In genomic region chr4:148021706-148022105, GRCh38 we compare ENCODE assay signal across 29 cellular contexts.
DNase-seq lines count a peak whose midpoint lies in the region; ATAC-seq, FAIRE-seq and TF ChIP-seq lines count a peak whose summit lies in the region.
"Had no signal": no experiment of that assay in that cellular context is flagged by ENCODE, and none has a peak within 500 bp of the region (broad histone marks: within the 10 kb centered on the region; RNA-seq: fewer than 3 reads in every experiment).

No MANE protein-coding gene starts in this region.

- peaks cover 0 to 4% (median 2%) of the 10 kb centered on the region in 4 donors for H3K4me1 ChIP-seq in liver (ENCODE audit: control insufficient read depth in 4 of 4, insufficient read depth in 4 of 4, low read length in 3 of 4)
- no peaks in the 10 kb centered on the region for H3K4me1 ChIP-seq in HepG2 (ENCODE audit: insufficient read depth, low read length)
- H3K4me1 ChIP-seq: colonic mucosa had no signal

- no peak overlapping the region for H3K4me2 ChIP-seq in HepG2 (ENCODE audit: low read depth, low read length)
- H3K4me2 ChIP-seq: KMS-11, smooth muscle cell had no signal

- no peak overlapping the region for H2AFZ ChIP-seq in HepG2 (ENCODE audit: low read length)
- H2AFZ ChIP-seq: GM23248 had no signal

- DNase-seq in HepG2 (ENCODE audit: low spot score), result no peak
- peak; percentile 66 for DNase-seq in OCI-M1 (lab: John Stamatoyannopoulos, UW)
- peak; percentile 49 for DNase-seq in fibroblast of the aortic adventitia (ENCODE audit: low read depth)
- no peak for DNase-seq in 8988T
- DNase-seq in activated T-helper 1 cell treated with anti-CD3 and anti-CD28 coated beads, Interleukin-12 subunit alpha, Interleukin-12 subunit beta, Interleukin-2, Interleukin-4 antibody, amounts not matched to agents 30 ng/mL and 10 ng/mL and 1 ng/mL, durations not matched to agents 14 hours and 24 hours and 36 hours (ENCODE audit: low spot score), result no peak
- no peak for DNase-seq in brain microvascular endothelial cell
- DNase-seq: activated CD4-positive, alpha-beta T cell treated with anti-CD3 and anti-CD28 coated beads for 4 hours; activated naive CD4-positive, alpha-beta T cell; activated T-cell treated with anti-CD3 and anti-CD28 coated beads, Interleukin-2, amount 50 U/mL, for 24 hours; body of pancreas; colonic mucosa; GDM1; GM23248; head of caudate nucleus; left colon; MV-4-11; NCI-H146; NCI-H2171; NCI-H524 treated with DMSO at 0.1 percent for 48 hours; ovary; stimulated activated CD4-positive, alpha-beta T cell treated with anti-CD3 and anti-CD28 coated beads, Interleukin-2, amount 100 ng/mL, for 24 hours; T-helper 2 cell had no signal

- TF ChIP-seq EP300 in HepG2 (IDR thresholded peaks at IDR 0.05; ENCODE audit: low read depth in 2 of 2, low read length in 2 of 2) (no peak), HepG2 (CRISPR knock-in tag; IDR thresholded peaks at IDR 0.05; ENCODE audit: borderline replicate concordance) (no peak)

- in situ Hi-C loops in HepG2 (cut with HindIII; ENCODE audit: extremely low pct_ligation_motif_present, low pct_unique_long_range_greater_than_20kb) (no loop called here), brain microvascular endothelial cell (cut with HindIII; ENCODE audit: low pct_ligation_motif_present, low sequenced_read_pairs) (no loop called here)

- FAIRE-seq in HepG2 (lab: Jason Lieb, UNC), result no peak

- intact Hi-C loops in HepG2 (cut with micrococcal nuclease; ENCODE audit: unreplicated experiment), result no loop called here
- intact Hi-C loops in activated T-helper 1 cell treated with anti-CD3 and anti-CD28 coated beads, Interleukin-12 subunit alpha, Interleukin-12 subunit beta, Interleukin-2, Interleukin-4 antibody, amounts not matched to agents 30 ng/mL and 10 ng/mL and 1 ng/mL, durations not matched to agents 14 hours and 24 hours and 36 hours (cut with micrococcal nuclease), result no loop called here

- H3K27me3 ChIP-seq in liver (ENCODE audit: control insufficient read depth in 4 of 4, insufficient read depth in 4 of 4, low read length in 3 of 4) (no peaks in the 10 kb centered on the region), HepG2 (ENCODE audit: control insufficient read depth in 1 of 2, insufficient read depth in 2 of 2, low read length in 2 of 2) (no peaks in the 10 kb centered on the region; a peak in 1 of 5 replicates), brain microvascular endothelial cell (replicated peaks) (no peaks in the 10 kb centered on the region)
- H3K27me3 ChIP-seq: body of pancreas, colonic mucosa, ovary had no signal

- WGBS in liver, result 86% methylated on average over 2 of the region's 2 CpGs
- WGBS in HepG2 (ENCODE audit: low lambda C conversion rate), result 34% methylated on average over 2 of the region's 2 CpGs

- ATAC-seq in HepG2 (no peak), HG02981 (IDR thresholded peaks at IDR 0.05; ENCODE audit: unreplicated experiment) (no peak)
- ATAC-seq: body of pancreas; left colon; naive thymus-derived CD8-positive, alpha-beta T cell had no signal

- CTCF ChIA-PET in HepG2 (lab: Yijun Ruan, JAX; ENCODE audit: low intra/inter-chr PET ratio, low total read pairs), result no interaction called here

- no peak overlapping the region for H3K27ac Mint-ChIP-seq in activated T-helper 1 cell treated with anti-CD3 and anti-CD28 coated beads, Interleukin-12 subunit alpha, Interleukin-12 subunit beta, Interleukin-2, Interleukin-4 antibody, amounts not matched to agents 30 ng/mL and 10 ng/mL and 1 ng/mL, durations not matched to agents 14 hours and 24 hours and 36 hours
- H3K27ac Mint-ChIP-seq: activated T-cell treated with anti-CD3 and anti-CD28 coated beads, Interleukin-2, amount 50 U/mL, for 24 hours; CD14-positive monocyte had no signal

- H3K36me3 Mint-ChIP-seq in activated T-helper 1 cell treated with anti-CD3 and anti-CD28 coated beads, Interleukin-12 subunit alpha, Interleukin-12 subunit beta, Interleukin-2, Interleukin-4 antibody, amounts not matched to agents 30 ng/mL and 10 ng/mL and 1 ng/mL, durations not matched to agents 14 hours and 24 hours and 36 hours (ENCODE audit: low read depth), result no peaks in the 10 kb centered on the region
- H3K36me3 Mint-ChIP-seq: naive thymus-derived CD8-positive, alpha-beta T cell had no signal

- no peaks in the 10 kb centered on the region for H4K20me1 ChIP-seq in HepG2 (ENCODE audit: insufficient read depth, low read length)

- H3K4me3 Mint-ChIP-seq in activated T-helper 1 cell treated with anti-CD3 and anti-CD28 coated beads, Interleukin-12 subunit alpha, Interleukin-12 subunit beta, Interleukin-2, Interleukin-4 antibody, amounts not matched to agents 30 ng/mL and 10 ng/mL and 1 ng/mL, durations not matched to agents 14 hours and 24 hours and 36 hours, result no peak overlapping the region
- H3K4me3 Mint-ChIP-seq: activated T-cell treated with anti-CD3 and anti-CD28 coated beads, Interleukin-2, amount 50 U/mL, for 24 hours; CD14-positive monocyte; naive thymus-derived CD8-positive, alpha-beta T cell had no signal

- peak; percentile 60 to 62 for TF ChIP-seq RAD21 in liver (IDR thresholded peaks at IDR 0.05)
- TF ChIP-seq RAD21 in HepG2 (CRISPR knock-in tag; IDR thresholded peaks at IDR 0.05), result no peak

- H3K4me3 ChIP-seq in liver (ENCODE audit: low read depth in 1 of 3, low read length in 3 of 3), result no peak overlapping the region
- no peak overlapping the region for H3K4me3 ChIP-seq in HepG2 (replicated peaks in 1 of 3; ENCODE audit: insufficient read depth in 1 of 3, low read depth in 2 of 3, low read length in 3 of 3)
- no peak overlapping the region for H3K4me3 ChIP-seq in fibroblast of the aortic adventitia (ENCODE audit: low read depth, low read length)
- no peak overlapping the region for H3K4me3 ChIP-seq in brain microvascular endothelial cell (ENCODE audit: low read depth, low read length)
- H3K4me3 ChIP-seq: body of pancreas, colonic mucosa, GM23248, ovary, smooth muscle cell had no signal

- no TSS peak for BruUV-seq in HepG2 (replicated peaks; lab: Mats Ljungman, UMichigan)

- H3K36me3 ChIP-seq in liver (ENCODE audit: control insufficient read depth in 4 of 4, insufficient read depth in 3 of 4, low read depth in 1 of 4, low read length in 3 of 4) (no peaks in the 10 kb centered on the region), HepG2 (replicated peaks in 1 of 2; ENCODE audit: control insufficient read depth in 1 of 2, insufficient read depth in 2 of 2, low read length in 2 of 2) (no peaks in the 10 kb centered on the region), brain microvascular endothelial cell (replicated peaks) (peaks cover 2% of the 10 kb centered on the region)
- H3K36me3 ChIP-seq: colonic mucosa, ovary had no signal

- H3K27me3 Mint-ChIP-seq in activated T-helper 1 cell treated with anti-CD3 and anti-CD28 coated beads, Interleukin-12 subunit alpha, Interleukin-12 subunit beta, Interleukin-2, Interleukin-4 antibody, amounts not matched to agents 30 ng/mL and 10 ng/mL and 1 ng/mL, durations not matched to agents 14 hours and 24 hours and 36 hours (ENCODE audit: insufficient read depth), result no peaks in the 10 kb centered on the region
- H3K27me3 Mint-ChIP-seq: activated T-cell treated with anti-CD3 and anti-CD28 coated beads, Interleukin-2, amount 50 U/mL, for 24 hours; naive thymus-derived CD8-positive, alpha-beta T cell had no signal

- POLR2A ChIA-PET in HepG2 (lab: Yijun Ruan, JAX), result no interaction called here

- no peak overlapping the region for H3K27ac ChIP-seq in liver (ENCODE audit: low read depth in 1 of 2, low read length in 2 of 2)
- no peak overlapping the region for H3K27ac ChIP-seq in HepG2 (ENCODE audit: extremely low read length, insufficient read depth, low read length)
- H3K27ac ChIP-seq in brain microvascular endothelial cell, result no peak overlapping the region
- H3K27ac ChIP-seq: body of pancreas, colonic mucosa, GM23248, KMS-11, ovary, RWPE1 had no signal

- no peak for TF ChIP-seq POLR2A in HepG2 (IDR thresholded peaks at IDR 0.05; ENCODE audit: insufficient read depth in 1 of 2, low read depth in 2 of 2, low read length in 2 of 2)

- H3K9me3 Mint-ChIP-seq in activated T-helper 1 cell treated with anti-CD3 and anti-CD28 coated beads, Interleukin-12 subunit alpha, Interleukin-12 subunit beta, Interleukin-2, Interleukin-4 antibody, amounts not matched to agents 30 ng/mL and 10 ng/mL and 1 ng/mL, durations not matched to agents 14 hours and 24 hours and 36 hours, result no peaks in the 10 kb centered on the region
- H3K9me3 Mint-ChIP-seq: activated T-cell treated with anti-CD3 and anti-CD28 coated beads, Interleukin-2, amount 50 U/mL, for 24 hours; CD14-positive monocyte; naive thymus-derived CD8-positive, alpha-beta T cell had no signal

- no peaks in the 10 kb centered on the region for H3K4me1 Mint-ChIP-seq in activated T-helper 1 cell treated with anti-CD3 and anti-CD28 coated beads, Interleukin-12 subunit alpha, Interleukin-12 subunit beta, Interleukin-2, Interleukin-4 antibody, amounts not matched to agents 30 ng/mL and 10 ng/mL and 1 ng/mL, durations not matched to agents 14 hours and 24 hours and 36 hours (ENCODE audit: low read depth)

- TF ChIP-seq CTCF in liver (IDR thresholded peaks at IDR 0.05; ENCODE audit: low read depth, low read length, missing input control) (peak; percentile 16), HepG2 (CRISPR knock-in tag; IDR thresholded peaks at IDR 0.05) (no peak), fibroblast of the aortic adventitia (IDR thresholded peaks at IDR 0.05; ENCODE audit: insufficient read depth, low read length) (peak; percentile 6), brain microvascular endothelial cell (IDR thresholded peaks at IDR 0.05; ENCODE audit: low read depth, low read length, missing control alignments) (no peak)

- no peaks in the 10 kb centered on the region for H3K9me3 ChIP-seq in liver (ENCODE audit: control insufficient read depth in 4 of 4, low read length in 3 of 4)
- no peaks in the 10 kb centered on the region for H3K9me3 ChIP-seq in HepG2 (ENCODE audit: low read length)
- H3K9me3 ChIP-seq: body of pancreas, colonic mucosa, ovary had no signal

- H3K9ac ChIP-seq in liver (ENCODE audit: low read depth in 1 of 2, low read length in 2 of 2), result no peak overlapping the region
- no peak overlapping the region for H3K9ac ChIP-seq in HepG2 (ENCODE audit: insufficient read depth, low read depth, low read length)
- H3K9ac ChIP-seq: GM23248, KMS-11 had no signal

- H3K79me2 ChIP-seq in HepG2 (ENCODE audit: insufficient read depth, low read length), result no peaks in the 10 kb centered on the region

TF ChIP-seq in liver, 16 proteins besides CTCF, POLR2A, EP300 and RAD21 (continues in another document):
- TF ChIP-seq TAF1 (conservative IDR thresholded peaks at IDR 0.05), result no peak
- no peak for TF ChIP-seq RXRA (IDR thresholded peaks at IDR 0.05)
- no peak for TF ChIP-seq FOXA1 (IDR thresholded peaks at IDR 0.05)
- no peak for TF ChIP-seq HNF4A (conservative IDR thresholded peaks at IDR 0.05)

TF ChIP-seq in HepG2, 621 proteins besides CTCF, POLR2A, EP300 and RAD21 (continues in another document):
- TF ChIP-seq KDM6A (CRISPR knock-in tag; IDR thresholded peaks at IDR 0.05; ENCODE audit: low read depth) (no peak), SMAD3 (CRISPR knock-in tag; IDR thresholded peaks at IDR 0.05) (no peak)

Comparison
In these comparisons a context has a peak if more than half of its experiments do, and no peak if none do; other contexts are left out.
1. CTCF ChIP-seq: peak in liver (single experiment) and fibroblast of the aortic adventitia (single experiment); none in HepG2 (single experiment) and brain microvascular endothelial cell (single experiment).
2. DNase-seq: peak in OCI-M1 (single experiment) and fibroblast of the aortic adventitia (single experiment); none in HepG2 (single experiment), 8988T (single experiment), activated T-helper 1 cell treated with anti-CD3 and anti-CD28 coated beads, Interleukin-12 subunit alpha, Interleukin-12 subunit beta, Interleukin-2, Interleukin-4 antibody, amounts not matched to agents 30 ng/mL and 10 ng/mL and 1 ng/mL, durations not matched to agents 14 hours and 24 hours and 36 hours (single experiment) and brain microvascular endothelial cell (single experiment).